Comparison of ENCODE assay signal across 8 cellular contexts in the genomic region with DNA sequence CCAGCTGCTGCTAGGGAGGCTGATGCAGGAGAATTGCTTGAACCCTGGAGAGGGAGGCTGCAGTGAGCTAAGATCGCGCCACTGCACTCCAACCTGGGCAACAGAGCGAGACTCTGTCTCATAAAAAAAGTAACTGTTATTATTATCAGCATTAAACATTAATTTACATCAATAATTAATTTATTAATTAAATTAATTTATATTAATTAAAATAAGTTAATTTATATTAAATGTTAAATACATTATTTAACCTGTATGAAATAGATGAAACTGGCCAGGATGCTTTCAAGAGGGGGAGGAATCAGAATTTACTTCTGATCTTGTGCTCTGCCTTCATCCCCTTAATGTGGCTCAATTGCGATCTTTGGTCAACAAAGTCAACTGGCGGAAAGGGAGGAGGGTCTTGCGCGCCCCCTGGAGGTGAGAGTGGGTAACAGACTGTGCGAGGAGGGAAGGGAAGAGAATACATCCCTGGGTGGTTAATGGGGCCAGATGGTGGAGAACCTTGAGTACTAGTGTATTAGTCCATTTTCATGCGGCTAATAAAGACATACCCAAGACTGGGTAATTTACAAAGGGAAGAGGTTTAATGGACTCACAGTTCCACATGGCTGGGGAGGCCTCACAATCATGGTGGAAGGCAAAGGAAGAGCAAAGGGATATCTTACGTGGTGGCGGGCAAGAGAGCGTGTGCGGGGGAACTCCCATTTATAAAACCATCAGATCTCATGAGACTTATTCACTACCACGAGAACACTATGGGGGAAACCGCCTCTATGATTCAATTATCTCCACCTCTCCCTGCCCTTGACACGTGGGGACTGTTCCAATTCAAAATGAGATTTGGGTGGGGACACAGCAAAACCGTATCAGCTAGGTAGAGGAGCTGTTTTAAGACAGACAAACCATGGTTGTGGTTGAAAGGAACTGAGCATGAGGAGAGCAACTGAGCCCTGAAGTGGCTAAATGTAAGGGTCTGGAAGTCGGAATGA. TPM values are rescaled to one million over a fixed set of nuclear protein-coding genes. Genes with fewer than 3 reads are reported as not detected.
A peak's percentile ranks its signal among the peaks of the same experiment; 100 is the strongest.
DNase-seq lines count a peak whose midpoint lies in the region; ATAC-seq, FAIRE-seq and TF ChIP-seq lines count a peak whose summit lies in the region.

No MANE protein-coding gene starts in this region.

- no peak for FAIRE-seq in small intestine (lab: Jason Lieb, UNC)

- H3K36me3 Mint-ChIP-seq in activated naive CD8-positive, alpha-beta T cell treated with anti-CD3 and anti-CD28 coated beads, Interleukin-2, amount 10 ng/mL, durations not matched to agents 7 days and 5 days: no peaks in the 10 kb centered on the region

- H3K36me3 ChIP-seq in SU-DHL-6 (ENCODE audit: low read length) (no peaks in the 10 kb centered on the region), left ventricle myocardium inferior (no peaks in the 10 kb centered on the region), small intestine (ENCODE audit: control insufficient read depth in 2 of 2, insufficient read depth in 2 of 2, low read length in 2 of 2) (no peaks in the 10 kb centered on the region)

- H3K4me3 ChIP-seq in SU-DHL-6 (ENCODE audit: insufficient read depth, low read length, poor library complexity, severe bottlenecking) (no peak overlapping the region), left ventricle myocardium inferior (no peak overlapping the region), small intestine (ENCODE audit: low read depth in 1 of 2, low read length in 2 of 2) (no peak overlapping the region)

- peaks cover 11% of the 10 kb centered on the region for H3K4me1 Mint-ChIP-seq in activated naive CD8-positive, alpha-beta T cell treated with anti-CD3 and anti-CD28 coated beads, Interleukin-2, amount 10 ng/mL, durations not matched to agents 7 days and 5 days

- POLR2A ChIA-PET in activated naive CD8-positive, alpha-beta T cell treated with anti-CD3 and anti-CD28 coated beads, Interleukin-2, amount 10 ng/mL, durations not matched to agents 7 days and 5 days (lab: Charles Lee): no interaction called here

- no peak overlapping the region for H3K9ac ChIP-seq in SU-DHL-6 (ENCODE audit: low read length)

- no peak overlapping the region for H3K4me2 ChIP-seq in SU-DHL-6 (ENCODE audit: low read depth, low read length, poor library complexity, severe bottlenecking)

- H3K9me3 ChIP-seq in SU-DHL-6 (ENCODE audit: insufficient read depth, low read length) (no peaks in the 10 kb centered on the region), left ventricle myocardium inferior (replicated peaks) (no peaks in the 10 kb centered on the region), small intestine (ENCODE audit: control insufficient read depth, low read depth) (no peaks in the 10 kb centered on the region)

- H3K27me3 ChIP-seq in SU-DHL-6 (ENCODE audit: low read length) (no peaks in the 10 kb centered on the region), left ventricle myocardium inferior (ENCODE audit: low read depth) (peaks cover 17% of the 10 kb centered on the region), small intestine (ENCODE audit: control insufficient read depth in 2 of 2, insufficient read depth in 2 of 2, low read length in 2 of 2) (no peaks in the 10 kb centered on the region)

- no peak overlapping the region for H3K27ac Mint-ChIP-seq in activated naive CD8-positive, alpha-beta T cell treated with anti-CD3 and anti-CD28 coated beads, Interleukin-2, amount 10 ng/mL, durations not matched to agents 7 days and 5 days

- no peaks in the 10 kb centered on the region for H3F3A ChIP-seq in SU-DHL-6 (ENCODE audit: insufficient read depth)

- no peak overlapping the region for H3K4me3 Mint-ChIP-seq in activated naive CD8-positive, alpha-beta T cell treated with anti-CD3 and anti-CD28 coated beads, Interleukin-2, amount 10 ng/mL, durations not matched to agents 7 days and 5 days

- H3K9me3 Mint-ChIP-seq in activated naive CD8-positive, alpha-beta T cell treated with anti-CD3 and anti-CD28 coated beads, Interleukin-2, amount 10 ng/mL, durations not matched to agents 7 days and 5 days: no peaks in the 10 kb centered on the region

- H3K9me2 ChIP-seq in SU-DHL-6 (replicated peaks; ENCODE audit: insufficient read depth, low read length): no peaks in the 10 kb centered on the region

- intact Hi-C loops in left ventricle myocardium inferior (cut with micrococcal nuclease): no loop called here

- DNase-seq in COLO668 (lab: John Stamatoyannopoulos, UW; ENCODE audit: unreplicated experiment) (peak; percentile 62), HuH-7.5 (ENCODE audit: low spot score) (peak; percentile 49), left ventricle myocardium inferior (peak; percentile 59), small intestine (peak; percentile 74), OCI-M2 (lab: John Stamatoyannopoulos, UW; ENCODE audit: unreplicated experiment) (no peak)
- peak; percentile 80 for DNase-seq in activated naive CD8-positive, alpha-beta T cell treated with anti-CD3 and anti-CD28 coated beads, Interleukin-2, amount 10 ng/mL, durations not matched to agents 7 days and 5 days

- H3K4me1 ChIP-seq in left ventricle myocardium inferior: no peaks in the 10 kb centered on the region
- no peaks in the 10 kb centered on the region for H3K4me1 ChIP-seq in small intestine (ENCODE audit: control insufficient read depth in 2 of 2, insufficient read depth in 1 of 2, low read depth in 1 of 2, low read length in 1 of 2)

- H3K27ac ChIP-seq in SU-DHL-6 (ENCODE audit: low read depth, low read length): no peak overlapping the region
- no peak overlapping the region for H3K27ac ChIP-seq in left ventricle myocardium inferior (replicated peaks)
- H3K27ac ChIP-seq in small intestine (ENCODE audit: low read depth in 1 of 2, low read length in 1 of 2): no peak overlapping the region

- TF ChIP-seq CTCF in SU-DHL-6 (IDR thresholded peaks at IDR 0.05; ENCODE audit: insufficient read depth, low read length, poor library complexity, severe bottlenecking): peak; percentile 83
- TF ChIP-seq CTCF in left ventricle myocardium inferior (IDR thresholded peaks at IDR 0.05; ENCODE audit: borderline replicate concordance): peak; percentile 88

- WGBS in small intestine, 3 donors: 51 to 58% (median 56%) methylated on average over 18 of the region's 18 CpGs

- no peaks in the 10 kb centered on the region for H3K79me2 ChIP-seq in SU-DHL-6 (ENCODE audit: insufficient read depth, low read length)

- ATAC-seq in activated naive CD8-positive, alpha-beta T cell treated with anti-CD3 and anti-CD28 coated beads, Interleukin-2, amount 10 ng/mL, durations not matched to agents 7 days and 5 days (ENCODE audit: low read depth): peak; percentile 42
- no peak for ATAC-seq in GM18873 (IDR thresholded peaks at IDR 0.05; ENCODE audit: low FRiP score, unreplicated experiment)

- no peaks in the 10 kb centered on the region for H4K20me1 ChIP-seq in SU-DHL-6 (ENCODE audit: low read depth, low read length)

- no peak overlapping the region for H2AFZ ChIP-seq in SU-DHL-6 (ENCODE audit: low read depth, low read length, severe bottlenecking)

- peaks cover 3% of the 10 kb centered on the region for H3K27me3 Mint-ChIP-seq in activated naive CD8-positive, alpha-beta T cell treated with anti-CD3 and anti-CD28 coated beads, Interleukin-2, amount 10 ng/mL, durations not matched to agents 7 days and 5 days

RNA-seq across cellular contexts. Expression of gene CPPED1, which starts 15.7 kb away (rescaled TPM):
- total RNA-seq in activated naive CD8-positive, alpha-beta T cell treated with anti-CD3 and anti-CD28 coated beads, Interleukin-2, amount 10 ng/mL, durations not matched to agents 7 days and 5 days: 1 to 10 TPM; 7.8 to 9.7 TPM
- 12.4 TPM for total RNA-seq in left ventricle myocardium inferior
- 10 to 100 TPM; 15.7 to 34.0 (median 25.7) TPM for polyA plus RNA-seq in small intestine
